In genomic region chr1:54121482-54122130, GRCh38 we compare ENCODE assay signal across 9 cellular contexts. TPM values are rescaled to one million over a fixed set of nuclear protein-coding genes. Genes with fewer than 3 reads are reported as not detected.
DNase-seq lines count a peak whose midpoint lies in the region; ATAC-seq and TF ChIP-seq lines count a peak whose summit lies in the region.
"Had no signal": no experiment of that assay in that cellular context is flagged by ENCODE, and none has a peak within 500 bp of the region (broad histone marks: within the 10 kb centered on the region; RNA-seq: fewer than 3 reads in every experiment).

No MANE protein-coding gene starts in this region.

- no peaks in the 10 kb centered on the region for H4K20me1 ChIP-seq in neural progenitor cell (ENCODE audit: low read depth)

- peaks cover 5% of the 10 kb centered on the region for H3F3A ChIP-seq in neural progenitor cell (ENCODE audit: low read depth)

- no peak overlapping the region for H3K27ac Mint-ChIP-seq in activated T-helper 17 cell treated with anti-CD3 and anti-CD28 coated beads, Interleukin-2, amount 50 U/mL, for 72 hours
- H3K27ac Mint-ChIP-seq in neural progenitor cell = peak overlapping the region; percentile 78
- no peak overlapping the region for H3K27ac Mint-ChIP-seq in stimulated activated naive CD8-positive, alpha-beta T cell treated with anti-CD3 and anti-CD28 coated beads, Interleukin-15, amount 100 ng/mL, for 72 hours
- H3K27ac Mint-ChIP-seq: T-helper 1 cell treated with Interleukin-12 subunit alpha and Interleukin-12 subunit beta and Interleukin-4 antibody, amounts not matched to agents 30 μg/mL and 1 μg/mL, for 36 hours had no signal

- H3K9me3 Mint-ChIP-seq in activated T-helper 17 cell treated with anti-CD3 and anti-CD28 coated beads, Interleukin-2, amount 50 U/mL, for 72 hours = no peaks in the 10 kb centered on the region
- no peaks in the 10 kb centered on the region for H3K9me3 Mint-ChIP-seq in neural progenitor cell
- H3K9me3 Mint-ChIP-seq in stimulated activated naive CD8-positive, alpha-beta T cell treated with anti-CD3 and anti-CD28 coated beads, Interleukin-15, amount 100 ng/mL, for 72 hours = no peaks in the 10 kb centered on the region
- H3K9me3 Mint-ChIP-seq: T-helper 1 cell treated with Interleukin-12 subunit alpha and Interleukin-12 subunit beta and Interleukin-4 antibody, amounts not matched to agents 30 μg/mL and 1 μg/mL, for 36 hours had no signal

- H3K79me2 ChIP-seq in neural progenitor cell (ENCODE audit: low read depth) = no peaks in the 10 kb centered on the region

- peak; percentile 84 for TF ChIP-seq CTCF in neural progenitor cell (IDR thresholded peaks at IDR 0.05)

- no peaks in the 10 kb centered on the region for H3K36me3 ChIP-seq in neural progenitor cell

- ATAC-seq in activated T-helper 17 cell treated with anti-CD3 and anti-CD28 coated beads, Interleukin-2, amount 50 U/mL, for 72 hours (replicated peaks) = peak; percentile 78
- peak; percentile 89 for ATAC-seq in stimulated activated naive CD8-positive, alpha-beta T cell treated with anti-CD3 and anti-CD28 coated beads, Interleukin-15, amount 100 ng/mL, for 72 hours
- no peak for ATAC-seq in HG03025 (IDR thresholded peaks at IDR 0.05; ENCODE audit: low FRiP score, unreplicated experiment)

- no peaks in the 10 kb centered on the region for H3K27me3 Mint-ChIP-seq in activated T-helper 17 cell treated with anti-CD3 and anti-CD28 coated beads, Interleukin-2, amount 50 U/mL, for 72 hours
- H3K27me3 Mint-ChIP-seq in neural progenitor cell (ENCODE audit: insufficient read depth, low read depth) = peaks cover 15% of the 10 kb centered on the region
- H3K27me3 Mint-ChIP-seq in stimulated activated naive CD8-positive, alpha-beta T cell treated with anti-CD3 and anti-CD28 coated beads, Interleukin-15, amount 100 ng/mL, for 72 hours = no peaks in the 10 kb centered on the region

- H3K4me2 ChIP-seq in neural progenitor cell = peak overlapping the region; percentile 76

- peak overlapping the region; percentile 98 for H2AFZ ChIP-seq in neural progenitor cell (replicated peaks)

- no peaks in the 10 kb centered on the region for H3K4me1 Mint-ChIP-seq in activated T-helper 17 cell treated with anti-CD3 and anti-CD28 coated beads, Interleukin-2, amount 50 U/mL, for 72 hours
- H3K4me1 Mint-ChIP-seq in neural progenitor cell = peaks cover 25% of the 10 kb centered on the region
- peaks cover 19% of the 10 kb centered on the region for H3K4me1 Mint-ChIP-seq in stimulated activated naive CD8-positive, alpha-beta T cell treated with anti-CD3 and anti-CD28 coated beads, Interleukin-15, amount 100 ng/mL, for 72 hours

- no peak overlapping the region for H3K4me3 Mint-ChIP-seq in activated T-helper 17 cell treated with anti-CD3 and anti-CD28 coated beads, Interleukin-2, amount 50 U/mL, for 72 hours
- H3K4me3 Mint-ChIP-seq in neural progenitor cell = peak overlapping the region; percentile 66
- peak overlapping the region; percentile 45 to 74 for H3K4me3 Mint-ChIP-seq in stimulated activated naive CD8-positive, alpha-beta T cell treated with anti-CD3 and anti-CD28 coated beads, Interleukin-15, amount 100 ng/mL, for 72 hours
- H3K4me3 Mint-ChIP-seq: T-helper 1 cell treated with Interleukin-12 subunit alpha and Interleukin-12 subunit beta and Interleukin-4 antibody, amounts not matched to agents 30 μg/mL and 1 μg/mL, for 36 hours had no signal

- no peaks in the 10 kb centered on the region for H3K36me3 Mint-ChIP-seq in activated T-helper 17 cell treated with anti-CD3 and anti-CD28 coated beads, Interleukin-2, amount 50 U/mL, for 72 hours (ENCODE audit: low read depth)
- no peaks in the 10 kb centered on the region for H3K36me3 Mint-ChIP-seq in neural progenitor cell

- H3K27me3 ChIP-seq in neural progenitor cell = peaks cover 22% of the 10 kb centered on the region

- no peaks in the 10 kb centered on the region for H3K9me3 ChIP-seq in neural progenitor cell (ENCODE audit: low read depth)

- DNase-seq in CMK (ENCODE audit: low read depth) (peak; percentile 78), HT1080 (ENCODE audit: low read depth) (peak; percentile 75), RKO (ENCODE audit: low spot score) (peak; percentile 36), fibroblast of the conjunctiva (ENCODE audit: low read depth) (peak; percentile 27), neural progenitor cell (ENCODE audit: low spot score) (peak; percentile 90)
- peak; percentile 75 for DNase-seq in stimulated activated naive CD8-positive, alpha-beta T cell treated with anti-CD3 and anti-CD28 coated beads, Interleukin-15, amount 100 ng/mL, for 72 hours

- H3K9ac ChIP-seq in neural progenitor cell = no peak overlapping the region

- H3K4me1 ChIP-seq in neural progenitor cell = peaks cover 6% of the 10 kb centered on the region

- H3K4me3 ChIP-seq in neural progenitor cell = peak overlapping the region; percentile 36

- no peak overlapping the region for H3K27ac ChIP-seq in neural progenitor cell

RNA-seq across cellular contexts. Expression of gene CDCP2, which starts 31.2 kb away (rescaled TPM):
- not detected in 2 replicates for total RNA-seq in HT1080 (2014; rRNA removed; shearing (Covaris generic))
- polyA plus RNA-seq in HT1080 (2015; cell fraction: cytosol; rRNA removed) = 0.08 TPM in 1 of 2 replicates, not detected in the other
- 0.11 TPM in 1 of 2 replicates, not detected in the other for polyA plus RNA-seq in HT1080 (2015; cell fraction: nucleus; rRNA removed)
- under 1 TPM in 1 of 2 donors, not detected in 1; 0.16 TPM for total RNA-seq in activated T-helper 17 cell treated with anti-CD3 and anti-CD28 coated beads, Interleukin-2, amount 50 U/mL, for 72 hours
- total RNA-seq in neural progenitor cell (ENCODE audit: low replicate concordance) = 0.15 TPM in 1 of 2 replicates, not detected in the other

Comparison
In these comparisons a context has a peak if more than half of its experiments do, and no peak if none do; other contexts are left out.
1. DNase-seq: peak in every context shown above with its lines; median percentile 90 in neural progenitor cell; 78 in CMK; 75 in HT1080; 75 in stimulated activated naive CD8-positive, alpha-beta T cell treated with anti-CD3 and anti-CD28 coated beads, Interleukin-15, amount 100 ng/mL, for 72 hours; 36 in RKO; 27 in fibroblast of the conjunctiva.